Comparison of ENCODE assay signal across 8 cellular contexts in genomic region chr5:43514471-43514815, GRCh38. TPM values are rescaled to one million over a fixed set of nuclear protein-coding genes. Genes with fewer than 3 reads are reported as not detected.
A peak's percentile ranks its signal among the peaks of the same experiment; 100 is the strongest.
DNase-seq lines count a peak whose midpoint lies in the region; ATAC-seq and TF ChIP-seq lines count a peak whose summit lies in the region.

No MANE protein-coding gene starts in this region.

- TF ChIP-seq POLR2A in ovary (IDR thresholded peaks at IDR 0.05) = no peak

- H3K27ac ChIP-seq in WERI-Rb-1 = peak overlapping the region; percentile 89
- H3K27ac ChIP-seq in ovary = no peak overlapping the region

- no peaks in the 10 kb centered on the region for H3K9me3 ChIP-seq in WERI-Rb-1 (ENCODE audit: severe bottlenecking)
- no peaks in the 10 kb centered on the region for H3K9me3 ChIP-seq in ovary

- WGBS in ovary, 3 donors = 1% methylated on average over 6 of the region's 6 CpGs

- DNase-seq in NCI-H1694 treated with DMSO at 0.1 percent for 48 hours (lab: John Stamatoyannopoulos, UW) (peak; percentile 74), NCI-H1694 (lab: John Stamatoyannopoulos, UW) (no peak), WERI-Rb-1 (no peak), fibroblast of gingiva (ENCODE audit: low read depth) (peak; percentile 68), ovary (no peak), COLO668 (lab: John Stamatoyannopoulos, UW; ENCODE audit: unreplicated experiment) (no peak)

- peak; percentile 30 for ATAC-seq in GM19467 (IDR thresholded peaks at IDR 0.05; ENCODE audit: unreplicated experiment)
- peak; percentile 24 for ATAC-seq in HG03521 (IDR thresholded peaks at IDR 0.05; ENCODE audit: unreplicated experiment)

- peak overlapping the region; percentile 95 for H3K4me3 ChIP-seq in WERI-Rb-1 (ENCODE audit: low read depth, low read length)
- H3K4me3 ChIP-seq in ovary = peak overlapping the region; percentile 53

- TF ChIP-seq CTCF in WERI-Rb-1 (IDR thresholded peaks at IDR 0.05; ENCODE audit: low read depth, low read length) (no peak), ovary (IDR thresholded peaks at IDR 0.05) (no peak)

- H3K36me3 ChIP-seq in WERI-Rb-1 = no peaks in the 10 kb centered on the region; the same call in 1 of the 2 replicates
- H3K36me3 ChIP-seq in ovary = no peaks in the 10 kb centered on the region

- H3K27me3 ChIP-seq in WERI-Rb-1 (ENCODE audit: insufficient read depth, low read depth, severe bottlenecking) = no peaks in the 10 kb centered on the region
- H3K27me3 ChIP-seq in ovary = no peaks in the 10 kb centered on the region

- peaks cover 3% of the 10 kb centered on the region for H3K4me1 ChIP-seq in ovary (ENCODE audit: insufficient read depth)

- TF ChIP-seq EP300 in ovary (IDR thresholded peaks at IDR 0.05) = no peak

- intact Hi-C loops in ovary (cut with DNase I) = no loop called here

RNA-seq across cellular contexts. Expression of gene C5orf34, which starts 0.5 kb away (rescaled TPM):
- 1 to 10 TPM in 4 of 7 donors, under 1 TPM in 3; 0.48 to 3.8 (median 1.2) TPM for total RNA-seq in ovary
- 1 to 10 TPM; 1.2 to 2.5 TPM for polyA plus RNA-seq in ovary

RNA-seq across cellular contexts. Expression of gene TMEM267, which starts 30.8 kb away (rescaled TPM):
- 10 to 100 TPM in 3 of 7 donors, 1 to 10 TPM in 4; 7.6 to 23.0 (median 9.8) TPM for total RNA-seq in ovary
- polyA plus RNA-seq in ovary = 1 to 10 TPM; 6.3 to 6.9 TPM

RNA-seq across cellular contexts. Expression of gene PAIP1, which starts 42.4 kb away (rescaled TPM):
- total RNA-seq in ovary = 10 to 100 TPM; 45.3 to 75.8 (median 61.6) TPM
- 10 to 100 TPM; 49.7 to 65.9 TPM for polyA plus RNA-seq in ovary

Comparison
In these comparisons a context has a peak if more than half of its experiments do, and no peak if none do; other contexts are left out.
1. DNase-seq: peak in NCI-H1694 treated with DMSO at 0.1 percent for 48 hours (single experiment) and fibroblast of gingiva (single experiment); none in NCI-H1694 (single experiment), WERI-Rb-1 (single experiment), ovary (0 of 5) and COLO668 (single experiment).